ENCODE assay signal across 8 cellular contexts in the genomic region with DNA sequence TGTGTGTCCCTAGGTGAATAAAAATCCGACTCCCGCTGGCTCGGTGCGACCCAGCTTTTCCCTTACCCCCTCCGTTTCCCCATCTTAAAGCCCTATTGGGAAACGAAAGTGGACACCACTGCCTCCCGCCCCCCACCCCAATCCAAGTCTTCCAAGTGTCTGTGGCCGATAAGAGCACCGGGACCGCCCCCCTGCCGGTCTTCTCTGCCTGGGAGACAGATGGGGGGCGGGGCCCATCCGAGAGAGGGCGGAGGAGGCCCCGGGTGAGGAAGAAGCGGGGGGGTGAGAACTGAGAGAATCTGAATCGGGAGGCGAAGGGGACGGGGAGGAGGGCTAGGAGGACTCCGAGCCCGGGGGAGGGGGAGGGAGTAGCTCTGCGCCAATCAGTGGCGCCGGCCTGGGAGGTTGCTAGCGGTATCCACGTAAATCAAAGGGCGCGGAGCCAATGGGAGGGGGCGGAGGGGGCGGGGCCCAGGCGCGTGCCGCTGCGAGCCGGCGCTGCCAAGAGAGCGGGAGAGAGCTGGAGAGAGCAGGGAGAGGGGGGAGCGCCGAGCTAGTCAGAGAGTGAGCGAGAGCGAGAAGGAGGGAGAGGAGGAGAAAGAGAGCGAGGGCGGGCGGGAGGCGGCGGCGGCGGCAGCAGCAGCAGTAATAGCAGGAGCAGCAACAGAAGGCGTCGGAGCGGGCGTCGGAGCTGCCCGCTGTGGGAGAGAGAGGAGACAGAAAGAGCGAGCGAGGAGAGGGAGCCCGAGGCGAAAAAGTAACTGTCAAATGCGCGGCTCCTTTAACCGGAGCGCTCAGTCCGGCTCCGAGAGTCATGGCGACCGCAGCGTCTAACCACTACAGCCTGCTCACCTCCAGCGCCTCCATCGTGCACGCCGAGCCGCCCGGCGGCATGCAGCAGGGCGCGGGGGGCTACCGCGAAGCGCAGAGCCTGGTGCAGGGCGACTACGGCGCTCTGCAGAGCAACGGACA. TPM values are rescaled to one million over a fixed set of nuclear protein-coding genes. Genes with fewer than 3 reads are reported as not detected.
A peak's percentile ranks its signal among the peaks of the same experiment; 100 is the strongest.
DNase-seq lines count a peak whose midpoint lies in the region; ATAC-seq and TF ChIP-seq lines count a peak whose summit lies in the region.

A gene (plus strand): TSS at position 515 of the 972 bp plus-strand sequence. CDS start 300 bp downstream, at position 815.

- peaks cover 31 to 47% of the 10 kb centered on the region in 2 donors for H3K4me1 Mint-ChIP-seq in natural killer cell
- peaks cover 57% of the 10 kb centered on the region for H3K4me1 Mint-ChIP-seq in stimulated activated naive CD8-positive, alpha-beta T cell treated with anti-CD3 and anti-CD28 coated beads, Interleukin-15, amount 100 ng/mL, for 72 hours

- H3K27ac Mint-ChIP-seq in natural killer cell, result peak within 1 kb of the TSS; percentile 21 to 72
- H3K27ac Mint-ChIP-seq in stimulated activated naive CD8-positive, alpha-beta T cell treated with anti-CD3 and anti-CD28 coated beads, Interleukin-15, amount 100 ng/mL, for 72 hours, result peak within 1 kb of the TSS in 1 of 2 donors; percentile 49

- H3K9me3 Mint-ChIP-seq in natural killer cell, result no peaks in the 10 kb centered on the region
- no peaks in the 10 kb centered on the region for H3K9me3 Mint-ChIP-seq in stimulated activated naive CD8-positive, alpha-beta T cell treated with anti-CD3 and anti-CD28 coated beads, Interleukin-15, amount 100 ng/mL, for 72 hours

- intact Hi-C loops in natural killer cell (cut with micrococcal nuclease), result no loop called here

- DNase-seq in COLO668 (lab: John Stamatoyannopoulos, UW; ENCODE audit: unreplicated experiment) (peak; percentile 94), HS-5 (ENCODE audit: low read depth) (peak; percentile 82), NOMO-1 (lab: John Stamatoyannopoulos, UW; ENCODE audit: unreplicated experiment in 2 of 2) (peak; percentile 25 to 46), activated T-helper 1 cell treated with Interleukin-2 at 50 U/mL for 16 hours (ENCODE audit: low read depth) (peak; percentile 45), fibroblast of mammary gland (ENCODE audit: low read depth) (peak; percentile 62), natural killer cell (peak; percentile 23)
- peak; percentile 38 to 56 for DNase-seq in stimulated activated naive CD8-positive, alpha-beta T cell treated with anti-CD3 and anti-CD28 coated beads, Interleukin-15, amount 100 ng/mL, for 72 hours

- H3K27me3 Mint-ChIP-seq in natural killer cell (ENCODE audit: low read depth in 2 of 2), result peaks cover 67 to 77% of the 10 kb centered on the region in 2 donors
- peaks cover 97% of the 10 kb centered on the region for H3K27me3 Mint-ChIP-seq in stimulated activated naive CD8-positive, alpha-beta T cell treated with anti-CD3 and anti-CD28 coated beads, Interleukin-15, amount 100 ng/mL, for 72 hours

- no peak for TF ChIP-seq CTCF in fibroblast of mammary gland (conservative IDR thresholded peaks at IDR 0.05; ENCODE audit: control insufficient read depth, insufficient read depth, low read depth, low read length)
- TF ChIP-seq CTCF in natural killer cell (IDR thresholded peaks at IDR 0.05), result no peak

- no peaks in the 10 kb centered on the region for H3K36me3 Mint-ChIP-seq in natural killer cell

- H3K4me3 Mint-ChIP-seq in natural killer cell, result peak within 1 kb of the TSS; percentile 96
- peak within 1 kb of the TSS; percentile 87 to 97 for H3K4me3 Mint-ChIP-seq in stimulated activated naive CD8-positive, alpha-beta T cell treated with anti-CD3 and anti-CD28 coated beads, Interleukin-15, amount 100 ng/mL, for 72 hours

- ATAC-seq in GM21390 (IDR thresholded peaks at IDR 0.05; ENCODE audit: unreplicated experiment) (peak; percentile 76), natural killer cell (peak; percentile 68 to 77 (median 71))
- ATAC-seq in stimulated activated naive CD8-positive, alpha-beta T cell treated with anti-CD3 and anti-CD28 coated beads, Interleukin-15, amount 100 ng/mL, for 72 hours, result peak; percentile 78

- H3K4me3 ChIP-seq in fibroblast of mammary gland (ENCODE audit: control insufficient read depth, low read depth, low read length), result peak within 1 kb of the TSS; percentile 27

RNA-seq across cellular contexts. Expression of the gene that starts here (rescaled TPM):
- total RNA-seq in natural killer cell, result not detected

Comparison
In these comparisons a context has a peak if more than half of its experiments do, and no peak if none do; other contexts are left out.
1. Peak in every context shown above with its lines: DNase-seq, ATAC-seq and H3K4me3 ChIP-seq.
2. Peak in DNase-seq and ATAC-seq in natural killer cell; RNA of the gene not detected or under 1 TPM.
3. DNase-seq: peak in every context shown above with its lines; median percentile 94 in COLO668; 82 in HS-5; 62 in fibroblast of mammary gland; 47 in stimulated activated naive CD8-positive, alpha-beta T cell treated with anti-CD3 and anti-CD28 coated beads, Interleukin-15, amount 100 ng/mL, for 72 hours; 45 in activated T-helper 1 cell treated with Interleukin-2 at 50 U/mL for 16 hours; 36 in NOMO-1; 23 in natural killer cell.